In genomic region chr10:60299961-60300883, GRCh38 we compare ENCODE assay signal across 12 cellular contexts.
A peak's percentile ranks its signal among the peaks of the same experiment; 100 is the strongest.
DNase-seq lines count a peak whose midpoint lies in the region; ATAC-seq and TF ChIP-seq lines count a peak whose summit lies in the region.
"Had no signal": no experiment of that assay in that cellular context is flagged by ENCODE, and none has a peak within 500 bp of the region (broad histone marks: within the 10 kb centered on the region; RNA-seq: fewer than 3 reads in every experiment).

No MANE protein-coding gene starts in this region.

- H3K36me3 ChIP-seq in adipocyte (ENCODE audit: control insufficient read depth, insufficient read depth, low read length, severe bottlenecking) (no peaks in the 10 kb centered on the region), left ventricle myocardium inferior (no peaks in the 10 kb centered on the region), parathyroid adenoma (ENCODE audit: control insufficient read depth, insufficient read depth, low read length) (no peaks in the 10 kb centered on the region)
- H3K36me3 ChIP-seq: stomach had no signal

- no peaks in the 10 kb centered on the region for H3K27me3 ChIP-seq in adipocyte (replicated peaks; ENCODE audit: control insufficient read depth, insufficient read depth, low read length)
- H3K27me3 ChIP-seq in left ventricle myocardium inferior (ENCODE audit: low read depth): no peaks in the 10 kb centered on the region
- no peaks in the 10 kb centered on the region for H3K27me3 ChIP-seq in parathyroid adenoma (ENCODE audit: control insufficient read depth, insufficient read depth, low read length)
- H3K27me3 ChIP-seq: stomach had no signal

- no peak overlapping the region for H3K4me3 ChIP-seq in adipocyte (ENCODE audit: low read length)
- H3K4me3 ChIP-seq in left ventricle myocardium inferior: peak overlapping the region; percentile 66
- H3K4me3 ChIP-seq in parathyroid adenoma (ENCODE audit: low read depth, low read length): peak overlapping the region; percentile 21
- H3K4me3 ChIP-seq: GM12878 had no signal

- H3K4me2 ChIP-seq in parathyroid adenoma (ENCODE audit: low read length): peak overlapping the region; percentile 47

- intact Hi-C loops in left ventricle myocardium inferior (cut with micrococcal nuclease): no loop called here

- H3K27ac ChIP-seq in left ventricle myocardium inferior (replicated peaks) (peak overlapping the region; percentile 88), parathyroid adenoma (peak overlapping the region; percentile 13)
- H3K27ac ChIP-seq: HL-60 had no signal

- H3K79me2 ChIP-seq in parathyroid adenoma: no peaks in the 10 kb centered on the region

- DNase-seq in ELF-1 (ENCODE audit: low read depth, low spot score) (peak; percentile 75), adipocyte (ENCODE audit: low read depth) (peak; percentile 35), left ventricle myocardium inferior (peak; percentile 34), NCI-H1092 (lab: John Stamatoyannopoulos, UW) (no peak)
- DNase-seq: NCI-H2107, stomach had no signal

- ATAC-seq in GM21717 (IDR thresholded peaks at IDR 0.05; ENCODE audit: unreplicated experiment) (no peak), HG03439 (IDR thresholded peaks at IDR 0.05; ENCODE audit: unreplicated experiment) (no peak), GM21737 (IDR thresholded peaks at IDR 0.05; ENCODE audit: unreplicated experiment) (no peak)
- ATAC-seq: GM12878 had no signal

- H3K4me1 ChIP-seq in adipocyte (ENCODE audit: control insufficient read depth, insufficient read depth, low read length) (peaks cover 12% of the 10 kb centered on the region), left ventricle myocardium inferior (peaks cover 28% of the 10 kb centered on the region), parathyroid adenoma (peaks cover 6% of the 10 kb centered on the region)

- H2AFZ ChIP-seq in parathyroid adenoma: peak overlapping the region; percentile 67

- no peaks in the 10 kb centered on the region for H3K9me3 ChIP-seq in adipocyte (ENCODE audit: control insufficient read depth, low read length)
- H3K9me3 ChIP-seq in left ventricle myocardium inferior (replicated peaks): peaks cover 10% of the 10 kb centered on the region
- no peaks in the 10 kb centered on the region for H3K9me3 ChIP-seq in parathyroid adenoma (ENCODE audit: control insufficient read depth, low read length)
- H3K9me3 ChIP-seq: stomach had no signal

- TF ChIP-seq CTCF in left ventricle myocardium inferior (IDR thresholded peaks at IDR 0.05; ENCODE audit: borderline replicate concordance) (peak; percentile 42), parathyroid adenoma (IDR thresholded peaks at IDR 0.05) (no peak)

- H3K9ac ChIP-seq in adipocyte (ENCODE audit: low read length) (peak overlapping the region; percentile 22), parathyroid adenoma (no peak overlapping the region)
